Comparison of ENCODE assay signal across 12 cellular contexts in the genomic region with DNA sequence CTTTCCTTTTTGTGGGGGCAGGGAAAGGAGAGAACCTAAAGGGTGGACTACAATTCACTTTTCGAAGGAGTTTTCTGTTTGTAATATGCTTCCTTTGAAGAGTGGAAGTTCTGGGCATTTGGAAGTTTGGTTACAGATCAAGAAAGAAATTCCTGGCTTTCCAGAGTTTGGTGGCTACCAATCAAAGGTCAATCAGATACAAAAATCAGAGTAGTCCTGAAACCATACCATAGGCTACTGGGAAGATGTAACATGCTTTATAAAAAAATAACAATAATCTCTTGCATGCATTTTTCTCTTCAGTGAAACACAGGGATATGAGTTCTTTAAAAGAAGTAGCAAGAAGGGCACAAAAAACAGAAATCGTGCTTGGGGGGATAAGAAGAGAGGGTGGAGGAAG.
DNase-seq lines count a peak whose midpoint lies in the region; ATAC-seq, FAIRE-seq and TF ChIP-seq lines count a peak whose summit lies in the region.
"Had no signal": no experiment of that assay in that cellular context is flagged by ENCODE, and none has a peak within 500 bp of the region (broad histone marks: within the 10 kb centered on the region; RNA-seq: fewer than 3 reads in every experiment).

No MANE protein-coding gene starts in this region.

- H3K4me3 Mint-ChIP-seq in activated T-helper 1 cell treated with anti-CD3 and anti-CD28 coated beads, Interleukin-12 subunit alpha, Interleukin-12 subunit beta, Interleukin-2, Interleukin-4 antibody, amounts not matched to agents 30 ng/mL and 10 ng/mL and 1 ng/mL, durations not matched to agents 14 hours and 24 hours and 36 hours = peak overlapping the region; percentile 32
- H3K4me3 Mint-ChIP-seq: activated T-cell treated with anti-CD3 and anti-CD28 coated beads, Interleukin-2, amount 50 U/mL, for 72 hours had no signal

- no peaks in the 10 kb centered on the region for H3K9me3 ChIP-seq in small intestine (ENCODE audit: control insufficient read depth, low read depth)
- H3K9me3 ChIP-seq: neutrophil had no signal

- peaks cover 23% of the 10 kb centered on the region for H3K27me3 Mint-ChIP-seq in activated T-helper 1 cell treated with anti-CD3 and anti-CD28 coated beads, Interleukin-12 subunit alpha, Interleukin-12 subunit beta, Interleukin-2, Interleukin-4 antibody, amounts not matched to agents 30 ng/mL and 10 ng/mL and 1 ng/mL, durations not matched to agents 14 hours and 24 hours and 36 hours (ENCODE audit: insufficient read depth)

- H3K36me3 ChIP-seq in small intestine (ENCODE audit: control insufficient read depth in 2 of 2, insufficient read depth in 2 of 2, low read length in 2 of 2) = no peaks in the 10 kb centered on the region
- H3K36me3 ChIP-seq: neutrophil had no signal

- H3K9me3 Mint-ChIP-seq in activated T-helper 1 cell treated with anti-CD3 and anti-CD28 coated beads, Interleukin-12 subunit alpha, Interleukin-12 subunit beta, Interleukin-2, Interleukin-4 antibody, amounts not matched to agents 30 ng/mL and 10 ng/mL and 1 ng/mL, durations not matched to agents 14 hours and 24 hours and 36 hours = no peaks in the 10 kb centered on the region
- H3K9me3 Mint-ChIP-seq: activated T-cell treated with anti-CD3 and anti-CD28 coated beads, Interleukin-2, amount 50 U/mL, for 72 hours had no signal

- no peak for TF ChIP-seq POLR2A in GM12892 (IDR thresholded peaks at IDR 0.05; ENCODE audit: low read depth, low read length)

- H3K4me1 ChIP-seq in small intestine (ENCODE audit: control insufficient read depth in 2 of 2, insufficient read depth in 1 of 2, low read depth in 1 of 2, low read length in 1 of 2) = peaks cover 18 to 23% of the 10 kb centered on the region in 2 donors

- H3K4me1 Mint-ChIP-seq in activated T-helper 1 cell treated with anti-CD3 and anti-CD28 coated beads, Interleukin-12 subunit alpha, Interleukin-12 subunit beta, Interleukin-2, Interleukin-4 antibody, amounts not matched to agents 30 ng/mL and 10 ng/mL and 1 ng/mL, durations not matched to agents 14 hours and 24 hours and 36 hours (ENCODE audit: low read depth) = peaks cover 43% of the 10 kb centered on the region

- intact Hi-C loops in activated T-helper 1 cell treated with anti-CD3 and anti-CD28 coated beads, Interleukin-12 subunit alpha, Interleukin-12 subunit beta, Interleukin-2, Interleukin-4 antibody, amounts not matched to agents 30 ng/mL and 10 ng/mL and 1 ng/mL, durations not matched to agents 14 hours and 24 hours and 36 hours (cut with micrococcal nuclease) = no loop called here
- intact Hi-C loops in posterior cingulate gyrus (cut with DNase I) = no loop called here

- DNase-seq in GM12892 (ENCODE audit: insufficient read length) (no peak), left lobe of liver (ENCODE audit: low spot score) (no peak), small intestine (no peak), NCI-H345 treated with DMSO at 0.1 percent for 48 hours (lab: John Stamatoyannopoulos, UW; ENCODE audit: unreplicated experiment) (no peak), DMS153 (lab: John Stamatoyannopoulos, UW) (no peak), EL (no peak), posterior cingulate gyrus (no peak)
- no peak for DNase-seq in activated T-helper 1 cell treated with anti-CD3 and anti-CD28 coated beads, Interleukin-12 subunit alpha, Interleukin-12 subunit beta, Interleukin-2, Interleukin-4 antibody, amounts not matched to agents 30 ng/mL and 10 ng/mL and 1 ng/mL, durations not matched to agents 14 hours and 24 hours and 36 hours (ENCODE audit: low spot score)
- DNase-seq: activated T-cell treated with anti-CD3 and anti-CD28 coated beads, Interleukin-2, amount 50 U/mL, for 72 hours; hypothalamus; T1000 had no signal

- H3K27me3 ChIP-seq in small intestine (ENCODE audit: control insufficient read depth in 2 of 2, insufficient read depth in 2 of 2, low read length in 2 of 2) = no peaks in the 10 kb centered on the region
- H3K27me3 ChIP-seq: neutrophil had no signal

- 3 to 37% (median 20%) methylated on average over 2 of the region's 2 CpGs for WGBS in small intestine, 3 donors

- no peaks in the 10 kb centered on the region for H3K36me3 Mint-ChIP-seq in activated T-helper 1 cell treated with anti-CD3 and anti-CD28 coated beads, Interleukin-12 subunit alpha, Interleukin-12 subunit beta, Interleukin-2, Interleukin-4 antibody, amounts not matched to agents 30 ng/mL and 10 ng/mL and 1 ng/mL, durations not matched to agents 14 hours and 24 hours and 36 hours (ENCODE audit: low read depth)

- ATAC-seq in left lobe of liver = peak; percentile 59
- ATAC-seq: activated T-cell treated with anti-CD3 and anti-CD28 coated beads, Interleukin-2, amount 50 U/mL, for 72 hours had no signal

- H3K4me3 ChIP-seq in small intestine (ENCODE audit: low read depth in 1 of 2, low read length in 2 of 2) = no peak overlapping the region

- FAIRE-seq in GM12892 (lab: Jason Lieb, UNC) = peak; percentile 30
- no peak for FAIRE-seq in small intestine (lab: Jason Lieb, UNC)

- H3K27ac Mint-ChIP-seq in activated T-helper 1 cell treated with anti-CD3 and anti-CD28 coated beads, Interleukin-12 subunit alpha, Interleukin-12 subunit beta, Interleukin-2, Interleukin-4 antibody, amounts not matched to agents 30 ng/mL and 10 ng/mL and 1 ng/mL, durations not matched to agents 14 hours and 24 hours and 36 hours = no peak overlapping the region
- H3K27ac Mint-ChIP-seq: activated T-cell treated with anti-CD3 and anti-CD28 coated beads, Interleukin-2, amount 50 U/mL, for 72 hours had no signal

- H3K27ac ChIP-seq in small intestine (ENCODE audit: low read depth in 1 of 2, low read length in 1 of 2) = peak overlapping the region; percentile 61 to 79
- H3K27ac ChIP-seq: neutrophil had no signal
